In the genomic region with DNA sequence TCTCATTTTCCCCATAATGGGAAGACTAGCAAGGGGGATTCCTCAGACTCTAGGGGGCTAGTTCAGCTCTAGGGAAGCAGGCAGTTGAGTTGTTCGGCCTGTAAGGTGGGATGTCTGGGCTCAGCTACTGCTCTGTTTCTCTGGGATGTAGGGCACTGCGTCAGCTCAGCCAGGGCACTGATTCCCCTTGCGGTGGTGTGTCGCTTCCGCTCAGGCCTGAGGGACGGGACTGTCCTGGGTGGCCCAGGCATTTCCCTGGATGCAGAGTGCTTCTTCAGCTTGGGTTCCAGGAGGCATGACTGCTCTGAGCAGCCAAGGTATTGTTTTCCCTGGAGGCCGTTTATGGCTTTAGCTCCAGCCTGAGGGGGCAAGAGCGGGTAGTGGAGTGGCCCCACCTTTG, we compare ENCODE assay signal across 9 cellular contexts. TPM values are rescaled to one million over a fixed set of nuclear protein-coding genes. Genes with fewer than 3 reads are reported as not detected.
A peak's percentile ranks its signal among the peaks of the same experiment; 100 is the strongest.
DNase-seq lines count a peak whose midpoint lies in the region; ATAC-seq and TF ChIP-seq lines count a peak whose summit lies in the region.
"Not testable (repeated sequence)": the region's sequence is repeated elsewhere in the genome, so short reads cannot be mapped to it uniquely, and the experiment has no call there.
"Had no signal": no experiment of that assay in that cellular context is flagged by ENCODE, and none has a peak within 500 bp of the region (broad histone marks: within the 10 kb centered on the region; RNA-seq: fewer than 3 reads in every experiment).

No MANE protein-coding gene starts in this region.

- not testable (repeated sequence) for H3K27me3 ChIP-seq in H9 (ENCODE audit: insufficient read depth, low read length); trophoblast cell (ENCODE audit: insufficient read depth, low read length)

- not testable (repeated sequence) for H3K36me3 Mint-ChIP-seq in H9 (ENCODE audit: insufficient read depth in 1 of 3, low read depth in 3 of 3)

- H3K27ac ChIP-seq in H9 (ENCODE audit: insufficient read length, low read depth, low read length); coronary artery; trophoblast cell (ENCODE audit: low read depth, low read length): not testable (repeated sequence)

- not testable (repeated sequence) for H4K5ac ChIP-seq in H9 (ENCODE audit: insufficient read length, low read depth, low read length)

- no CpG with 5 or more reads among the region's 8 CpGs for WGBS in H9 (ENCODE audit: extremely low coverage, insufficient read length, low lambda C conversion rate)
- no CpG with 5 or more reads among the region's 8 CpGs for WGBS in trophoblast cell (ENCODE audit: extremely low coverage, insufficient coverage, insufficient read length)

- not testable (repeated sequence) for H3K4me1 ChIP-seq in H9 (ENCODE audit: insufficient read depth, low read length); trophoblast cell (ENCODE audit: control insufficient read depth in 1 of 2, insufficient read depth in 2 of 2, low read length in 2 of 2)

- not testable (repeated sequence) for H4K8ac ChIP-seq in H9 (replicated peaks; ENCODE audit: insufficient read length, low read depth, low read length); trophoblast cell (ENCODE audit: low read depth, low read length)

- not testable (repeated sequence) for H2BK15ac ChIP-seq in H9 (ENCODE audit: low read depth, low read length)

- not testable (repeated sequence) for H3K79me2 ChIP-seq in H9 (ENCODE audit: insufficient read depth, low read length); trophoblast cell (ENCODE audit: control insufficient read depth, insufficient read depth, low read length, poor library complexity)

- peaks cover 27% of the 10 kb centered on the region for H3K27me3 Mint-ChIP-seq in H9 (ENCODE audit: low read depth)

- H3K27ac Mint-ChIP-seq in H9: not testable (repeated sequence)

- H2AK5ac ChIP-seq in H9 (ENCODE audit: insufficient read length, low read length); trophoblast cell (ENCODE audit: low read length): not testable (repeated sequence)

- H2BK5ac ChIP-seq in H9 (ENCODE audit: insufficient read length, low read length); trophoblast cell (ENCODE audit: low read depth, low read length, poor library complexity): not testable (repeated sequence)

- peaks cover 0 to 12% of the 10 kb centered on the region in 2 experiments; a peak in 2 of 4 replicates for H3K4me1 Mint-ChIP-seq in H9

- H3K4me3 Mint-ChIP-seq in H9: not testable (repeated sequence)

- not testable (repeated sequence) for TF ChIP-seq CTCF in H9 (conservative IDR thresholded peaks at IDR 0.05); coronary artery (IDR thresholded peaks at IDR 0.05)

- H3K23me2 ChIP-seq in H9 (ENCODE audit: insufficient read length, low read depth, low read length, poor library complexity, severe bottlenecking): not testable (repeated sequence)

- H3T11ph ChIP-seq in H9 (ENCODE audit: low read length): not testable (repeated sequence)

- H4K91ac ChIP-seq in H9 (ENCODE audit: insufficient read length, low read depth, low read length); trophoblast cell (ENCODE audit: low read depth, low read length): not testable (repeated sequence)

- not testable (repeated sequence) for H3K4ac ChIP-seq in H9 (ENCODE audit: low read depth, low read length); trophoblast cell (ENCODE audit: low read depth, low read length)

- H3K14ac ChIP-seq in H9 (ENCODE audit: insufficient read depth, low read length); trophoblast cell (ENCODE audit: low read length): not testable (repeated sequence)

- not testable (repeated sequence) for ATAC-seq in left lobe of liver

- H3K18ac ChIP-seq in H9 (ENCODE audit: insufficient read length, low read depth, low read length); trophoblast cell (ENCODE audit: low read length): not testable (repeated sequence)

- not testable (repeated sequence) for H3K23ac ChIP-seq in H9 (ENCODE audit: insufficient read length, low read depth, low read length); trophoblast cell (ENCODE audit: low read length)

- H3K4me2 ChIP-seq in H9 (ENCODE audit: insufficient read depth, insufficient read length, low read length); trophoblast cell (ENCODE audit: low read length): not testable (repeated sequence)

- peaks cover 22 to 24% of the 10 kb centered on the region in 2 experiments for H3K9me3 Mint-ChIP-seq in H9

- not testable (repeated sequence) for H3K79me1 ChIP-seq in H9 (ENCODE audit: insufficient read depth, low read depth, low read length, poor library complexity, severe bottlenecking); trophoblast cell (ENCODE audit: low read length)

- H2BK20ac ChIP-seq in H9 (ENCODE audit: low read depth, low read length, poor library complexity, severe bottlenecking): not testable (repeated sequence)

- not testable (repeated sequence) for H4K20me1 ChIP-seq in H9 (ENCODE audit: control insufficient read depth, insufficient read depth, insufficient read length)

- H2BK120ac ChIP-seq in H9 (ENCODE audit: low read depth, low read length, poor library complexity, severe bottlenecking); trophoblast cell (ENCODE audit: insufficient read depth, low read length, poor library complexity): not testable (repeated sequence)

- not testable (repeated sequence) for H4K12ac ChIP-seq in trophoblast cell (ENCODE audit: low read depth, low read length)

- H3K36me3 ChIP-seq in trophoblast cell (ENCODE audit: control insufficient read depth in 1 of 2, insufficient read depth in 2 of 2, low read length in 2 of 2): not testable (repeated sequence)

- not testable (repeated sequence) for H3K9ac ChIP-seq in H9 (ENCODE audit: extremely low read depth, insufficient read length, low read length); trophoblast cell (ENCODE audit: low read length)

- not testable (repeated sequence) for H3K4me3 ChIP-seq in coronary artery
- peak overlapping the region; percentile 9 for H3K4me3 ChIP-seq in trophoblast cell (ENCODE audit: low read depth, low read length)

- DNase-seq in H9: peak; percentile 20
- DNase-seq in activated CD4-positive, alpha-beta T cell treated with anti-CD3 and anti-CD28 coated beads for 1 hour: peak; percentile 3
- peak; percentile 4 to 8 for DNase-seq in activated T-cell treated with anti-CD3 and anti-CD28 coated beads, Interleukin-2, amount 50 U/mL, for 48 hours
- peak; percentile 49 for DNase-seq in coronary artery (ENCODE audit: low spot score)
- peak; percentile 33 for DNase-seq in left lobe of liver (ENCODE audit: low spot score)
- not testable (repeated sequence) for DNase-seq in trophoblast cell
- peak; percentile 9 for DNase-seq in stimulated activated CD8-positive, alpha-beta memory T cell treated with anti-CD3 and anti-CD28 coated beads, Interleukin-4, amount 100 ng/mL, for 48 hours
- peak; percentile 5 for DNase-seq in ureter (ENCODE audit: low spot score)

- not testable (repeated sequence) for H2AFZ ChIP-seq in H9 (ENCODE audit: low read length); trophoblast cell (ENCODE audit: insufficient read depth, low read length, poor library complexity)

- H3K56ac ChIP-seq in H9 (ENCODE audit: insufficient read length, low read depth, low read length): not testable (repeated sequence)

- not testable (repeated sequence) for H2BK12ac ChIP-seq in H9 (ENCODE audit: insufficient read length, low read depth, low read length); trophoblast cell (ENCODE audit: low read length)

- not testable (repeated sequence) for H3K9me3 ChIP-seq in H9 (ENCODE audit: control insufficient read depth, low read depth, low read length)
- H3K9me3 ChIP-seq in trophoblast cell (ENCODE audit: insufficient read depth, low read depth, low read length): peaks cover 17% of the 10 kb centered on the region

RNA-seq across cellular contexts. Expression of a gene that starts 38.8 kb away (rescaled TPM):
- total RNA-seq in H9 (2021) (10.8 and 10.9 TPM in 2 replicates), left lobe of liver (0.83 TPM), ureter (7.1 TPM)
- polyA plus RNA-seq in trophoblast cell (2013): 1.2 and 1.3 TPM in 2 replicates
- total RNA-seq: HFFc6 had no signal
